ENCODE assay signal across 2 cellular contexts in genomic region chr16:30954993-30955392, GRCh38.
A peak's percentile ranks its signal among the peaks of the same experiment; 100 is the strongest.
TF ChIP-seq lines count a peak whose summit lies in the region.

No MANE protein-coding gene starts in this region.

TF ChIP-seq in HepG2, 621 proteins besides CTCF, POLR2A, EP300 and RAD21 (continues in another document):
- TF ChIP-seq RBFOX2 (IDR thresholded peaks at IDR 0.05; ENCODE audit: low read depth, low read length) (0 out of 2 replicates have a peak, but pooled peaks have one; percentile 21), SAP130 (CRISPR knock-in tag; IDR thresholded peaks at IDR 0.05; ENCODE audit: low read depth) (peak; percentile 54; the same call in 1 of the 2 replicates), ELF3 (CRISPR knock-in tag; IDR thresholded peaks at IDR 0.05) (no peak; the same call in 1 of the 2 replicates), MLLT10 (CRISPR knock-in tag; IDR thresholded peaks at IDR 0.05) (no peak), ZNF430 (CRISPR knock-in tag; IDR thresholded peaks at IDR 0.05) (peak; percentile 71), FOXA3 (CRISPR knock-in tag; IDR thresholded peaks at IDR 0.05) (peak; percentile 35; the same call in 1 of the 2 replicates), RXRB (CRISPR knock-in tag; IDR thresholded peaks at IDR 0.05; ENCODE audit: borderline replicate concordance) (peak; percentile 44; the same call in 1 of the 2 replicates), ISX (CRISPR knock-in tag; conservative IDR thresholded peaks at IDR 0.05) (no peak), ZNF557 (CRISPR knock-in tag; IDR thresholded peaks at IDR 0.05) (no peak), GABPA (IDR thresholded peaks at IDR 0.05; ENCODE audit: low read depth, low read length) (no peak), GABPA (CRISPR knock-in tag; IDR thresholded peaks at IDR 0.05; ENCODE audit: low read depth) (peak; percentile 40; the same call in 1 of the 2 replicates), REPIN1 (CRISPR knock-in tag; IDR thresholded peaks at IDR 0.05; ENCODE audit: borderline replicate concordance, low read depth) (no peak), FOSL2 (CRISPR knock-in tag; IDR thresholded peaks at IDR 0.05) (0 out of 2 replicates have a peak, but pooled peaks have one; percentile 14), RARA (CRISPR knock-in tag; IDR thresholded peaks at IDR 0.05) (peak; percentile 68; the same call in 1 of the 2 replicates), ZNF18 (CRISPR knock-in tag; IDR thresholded peaks at IDR 0.05; ENCODE audit: insufficient replicate concordance) (peak; percentile 50), ZNF142 (CRISPR knock-in tag; IDR thresholded peaks at IDR 0.05) (no peak), ZFX (CRISPR knock-in tag; IDR thresholded peaks at IDR 0.05; ENCODE audit: low read depth) (peak; percentile 40; the same call in 1 of the 2 replicates), HOXD1 (CRISPR knock-in tag; IDR thresholded peaks at IDR 0.05) (0 out of 2 replicates have a peak, but pooled peaks have one; percentile 13), ZNF224 (CRISPR knock-in tag; IDR thresholded peaks at IDR 0.05) (peak; percentile 68; the same call in 1 of the 2 replicates), ZNF354B (CRISPR knock-in tag; IDR thresholded peaks at IDR 0.05) (0 out of 2 replicates have a peak, but pooled peaks have one; percentile 1), SKI (IDR thresholded peaks at IDR 0.05; ENCODE audit: partially characterized antibody) (peak; percentile 41), FOXP4 (CRISPR knock-in tag; IDR thresholded peaks at IDR 0.05) (0 out of 2 replicates have a peak, but pooled peaks have one; percentile 42), TOE1 (CRISPR knock-in tag; IDR thresholded peaks at IDR 0.05) (no peak), ZNF577 (CRISPR knock-in tag; IDR thresholded peaks at IDR 0.05; ENCODE audit: borderline replicate concordance, low read depth) (no peak)

TF ChIP-seq in HEK293T, 16 proteins besides CTCF, POLR2A, EP300 and RAD21:
- TF ChIP-seq LEF1 (IDR thresholded peaks at IDR 0.05; ENCODE audit: borderline replicate concordance): no peak
- no peak for TF ChIP-seq L3MBTL2 (conservative IDR thresholded peaks at IDR 0.05)
- no peak for TF ChIP-seq SP1 (IDR thresholded peaks at IDR 0.05)
